ENCODE assay signal across 15 cellular contexts in the genomic region with DNA sequence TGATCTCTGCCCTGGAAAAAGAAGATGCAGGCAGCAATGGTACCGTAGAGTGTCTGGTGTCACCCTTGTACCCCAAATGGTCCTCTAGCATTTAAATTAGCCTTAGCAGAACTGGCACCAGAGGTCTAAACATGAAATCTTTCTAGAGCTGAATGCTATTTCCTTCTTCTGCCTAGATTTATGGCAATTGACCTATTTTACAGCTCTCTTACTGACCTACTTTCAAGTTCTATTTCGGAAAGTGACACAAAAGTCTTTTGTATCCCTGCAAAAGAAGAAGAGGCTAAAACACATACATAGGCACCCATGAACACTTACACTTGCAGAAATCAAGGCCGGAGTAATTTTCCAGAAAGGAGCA. TPM values are rescaled to one million over a fixed set of nuclear protein-coding genes. Genes with fewer than 3 reads are reported as not detected.
A peak's percentile ranks its signal among the peaks of the same experiment; 100 is the strongest.
DNase-seq lines count a peak whose midpoint lies in the region; ATAC-seq and TF ChIP-seq lines count a peak whose summit lies in the region.
"Had no signal": no experiment of that assay in that cellular context is flagged by ENCODE, and none has a peak within 500 bp of the region (broad histone marks: within the 10 kb centered on the region; RNA-seq: fewer than 3 reads in every experiment).

No MANE protein-coding gene starts in this region.

- H3K27ac ChIP-seq in GM23248: peak overlapping the region; percentile 94
- peak overlapping the region; percentile 68 for H3K27ac ChIP-seq in SJCRH30
- H3K27ac ChIP-seq in fibroblast of lung (ENCODE audit: insufficient read depth, low read length): peak overlapping the region; percentile 91
- H3K27ac ChIP-seq in smooth muscle cell (ENCODE audit: low read depth): peak overlapping the region; percentile 92
- H3K27ac ChIP-seq: BLaER1 had no signal

- H3K4me3 ChIP-seq in GM23248 (peak overlapping the region; percentile 36; the same call in 1 of the 2 replicates), SJCRH30 (no peak overlapping the region), fibroblast of lung (replicated peaks in 1 of 4; ENCODE audit: control extremely low read depth in 1 of 4, insufficient read depth in 1 of 4, low read depth in 3 of 4, low read length in 4 of 4) (no peak overlapping the region), smooth muscle cell (no peak overlapping the region)
- H3K4me3 ChIP-seq: BLaER1, HAP-1 had no signal

- peak overlapping the region; percentile 48 for H3K9ac ChIP-seq in GM23248
- H3K9ac ChIP-seq in fibroblast of lung (ENCODE audit: insufficient read depth, low read length): no peak overlapping the region
- H3K9ac ChIP-seq in smooth muscle cell (ENCODE audit: low read depth): peak overlapping the region; percentile 88
- H3K9ac ChIP-seq: BLaER1 had no signal

- DNase-seq in GM23248 (no peak), SJCRH30 (no peak), fibroblast of lung (ENCODE audit: low read depth in 2 of 2) (no peak), smooth muscle cell (lab: John Stamatoyannopoulos, UW; ENCODE audit: unreplicated experiment) (no peak), H4 (ENCODE audit: low spot score) (no peak)
- DNase-seq: DMS 273 treated with DMSO at 0.1 percent for 48 hours, NCI-H1417 treated with DMSO at 0.1 percent for 48 hours, NCI-H2029, NCI-H510A had no signal

- H3K4me1 ChIP-seq in GM23248 (ENCODE audit: insufficient read depth) (peaks cover 25% of the 10 kb centered on the region), SJCRH30 (peaks cover 23% of the 10 kb centered on the region), fibroblast of lung (ENCODE audit: control insufficient read depth, extremely low read depth, insufficient read depth, low read length) (peaks cover 15% of the 10 kb centered on the region), smooth muscle cell (ENCODE audit: low read depth) (peaks cover 22% of the 10 kb centered on the region)
- H3K4me1 ChIP-seq: BLaER1, HAP-1 had no signal

- in situ Hi-C loops in GM23248 (cut with MboI): no loop called here

- no peaks in the 10 kb centered on the region for H3K27me3 ChIP-seq in GM23248 (replicated peaks; ENCODE audit: insufficient read depth)
- H3K27me3 ChIP-seq in SJCRH30: no peaks in the 10 kb centered on the region
- H3K27me3 ChIP-seq in fibroblast of lung (ENCODE audit: control insufficient read depth, insufficient read depth, low read length): no peaks in the 10 kb centered on the region
- H3K27me3 ChIP-seq in smooth muscle cell (ENCODE audit: low read depth): no peaks in the 10 kb centered on the region
- H3K27me3 ChIP-seq: BLaER1 had no signal

- H3K9me2 ChIP-seq in GM23248 (ENCODE audit: insufficient read depth): no peaks in the 10 kb centered on the region

- TF ChIP-seq CTCF in fibroblast of lung (conservative IDR thresholded peaks at IDR 0.05 in 1 of 2, IDR thresholded peaks at IDR 0.05 in 1 of 2; ENCODE audit: low read depth in 1 of 2, low read length in 2 of 2) (no peak), smooth muscle cell (IDR thresholded peaks at IDR 0.05; ENCODE audit: borderline replicate concordance, insufficient read depth, poor library complexity, severe bottlenecking) (no peak)

- WGBS in GM23248 (ENCODE audit: low coverage in 1 of 2, low lambda C conversion rate in 2 of 2, missing lambda C conversion rate in 2 of 2), 2 experiments: 35 to 38% methylated on average over 3 of the region's 3 CpGs
- WGBS in smooth muscle cell (ENCODE audit: low lambda C conversion rate): 51% methylated on average over 3 of the region's 3 CpGs

- H3K36me3 ChIP-seq in GM23248 (ENCODE audit: low read depth) (no peaks in the 10 kb centered on the region), SJCRH30 (no peaks in the 10 kb centered on the region), fibroblast of lung (ENCODE audit: control insufficient read depth, insufficient read depth, low read length) (no peaks in the 10 kb centered on the region), smooth muscle cell (ENCODE audit: low read depth) (no peaks in the 10 kb centered on the region)
- H3K36me3 ChIP-seq: BLaER1, HAP-1 had no signal

- peaks cover 28% of the 10 kb centered on the region for H3F3A ChIP-seq in GM23248 (ENCODE audit: insufficient read depth)
- no peaks in the 10 kb centered on the region for H3F3A ChIP-seq in smooth muscle cell (ENCODE audit: low read depth)

- H3K4me2 ChIP-seq in GM23248 (ENCODE audit: unreplicated experiment) (peak overlapping the region; percentile 81), fibroblast of lung (ENCODE audit: extremely low read depth, insufficient read depth, low read length) (peak overlapping the region; percentile 82), smooth muscle cell (peak overlapping the region; percentile 65)
- H3K4me2 ChIP-seq: BLaER1 had no signal

- H3K9me3 ChIP-seq in GM23248 (ENCODE audit: low read depth): no peaks in the 10 kb centered on the region
- no peaks in the 10 kb centered on the region for H3K9me3 ChIP-seq in SJCRH30 (replicated peaks)
- no peaks in the 10 kb centered on the region for H3K9me3 ChIP-seq in fibroblast of lung (ENCODE audit: control insufficient read depth, insufficient read depth, low read depth, low read length)
- H3K9me3 ChIP-seq in smooth muscle cell (replicated peaks; ENCODE audit: low read depth): no peaks in the 10 kb centered on the region
- H3K9me3 ChIP-seq: BLaER1, HAP-1 had no signal

- H3K79me2 ChIP-seq in GM23248 (ENCODE audit: insufficient read depth) (no peaks in the 10 kb centered on the region), fibroblast of lung (ENCODE audit: control insufficient read depth, insufficient read depth, low read length) (no peaks in the 10 kb centered on the region), smooth muscle cell (ENCODE audit: low read depth) (no peaks in the 10 kb centered on the region)

- H4K20me1 ChIP-seq in GM23248 (ENCODE audit: insufficient read depth) (no peaks in the 10 kb centered on the region), fibroblast of lung (ENCODE audit: control insufficient read depth, extremely low read depth, insufficient read depth, low read length) (no peaks in the 10 kb centered on the region), smooth muscle cell (ENCODE audit: low read depth) (no peaks in the 10 kb centered on the region)
- H4K20me1 ChIP-seq: BLaER1 had no signal

- ATAC-seq in HG03521 (IDR thresholded peaks at IDR 0.05; ENCODE audit: unreplicated experiment) (no peak), HG03469 (IDR thresholded peaks at IDR 0.05; ENCODE audit: unreplicated experiment) (no peak)

- no peak overlapping the region for H2AFZ ChIP-seq in GM23248
- no peak overlapping the region for H2AFZ ChIP-seq in fibroblast of lung (ENCODE audit: low read length)
- no peak overlapping the region for H2AFZ ChIP-seq in smooth muscle cell (ENCODE audit: low read depth)

RNA-seq across cellular contexts. Expression of a gene that starts 10.1 kb away (rescaled TPM):
- total RNA-seq in GM23248 (2014; rRNA removed; shearing (Covaris generic)): 127 and 141 TPM in 2 replicates
- polyA plus RNA-seq in GM23248 (2016; fragmentation: Nextera tagmentation; extraction: Ambion mirVana) (58.4 and 59.0 TPM in 2 replicates), fibroblast of lung (22.0 and 56.9 TPM in 2 replicates), smooth muscle cell (32.8 and 40.0 TPM in 2 replicates)
- 0.26 and 0.33 TPM in 2 replicates for total RNA-seq in SJCRH30 (2014; rRNA removed; shearing (Covaris generic))
- total RNA-seq in fibroblast of lung (21.0 and 33.9 TPM in 2 replicates), smooth muscle cell (54.3 and 61.6 TPM in 2 replicates)
- 18.3 and 62.0 TPM in 2 replicates for polyA plus RNA-seq in fibroblast of lung (2012)
- polyA minus RNA-seq in fibroblast of lung (ENCODE audit: low replicate concordance): 26.5 and 51.2 TPM in 2 replicates
- total RNA-seq in H4 (2014; rRNA removed; shearing (Covaris generic)): 1.3 and 2.0 TPM in 2 replicates
- total RNA-seq: HT-29 had no signal
- polyA plus RNA-seq: IgD-negative memory B cell had no signal
